10 cellular contexts compared by ENCODE assay signal in genomic region chr12:95805864-95806669, GRCh38. TPM values are rescaled to one million over a fixed set of nuclear protein-coding genes. Genes with fewer than 3 reads are reported as not detected.
DNase-seq lines count a peak whose midpoint lies in the region; ATAC-seq and FAIRE-seq lines count a peak whose summit lies in the region.
"Had no signal": no experiment of that assay in that cellular context is flagged by ENCODE, and none has a peak within 500 bp of the region (broad histone marks: within the 10 kb centered on the region; RNA-seq: fewer than 3 reads in every experiment).

No MANE protein-coding gene starts in this region.

- peak; percentile 65 for FAIRE-seq in RCC 7860 (lab: Jason Lieb, UNC)
- FAIRE-seq: GM12878 had no signal

- H3K27ac ChIP-seq in esophagus (ENCODE audit: low read depth in 2 of 2, low read length in 1 of 2) = peak overlapping the region; percentile 42 to 74

- H3K36me3 ChIP-seq in esophagus (ENCODE audit: control insufficient read depth in 2 of 2, insufficient read depth in 2 of 2, low read length in 1 of 2) = no peaks in the 10 kb centered on the region

- in situ Hi-C loops in Caki2 (cut with HindIII; ENCODE audit: low pct_unique_long_range_greater_than_20kb, low sequenced_read_pairs) = no loop called here

- no peak for ATAC-seq in GM21528 (IDR thresholded peaks at IDR 0.05; ENCODE audit: low FRiP score, unreplicated experiment)
- ATAC-seq: GM12878 had no signal

- H3K4me1 ChIP-seq in esophagus (ENCODE audit: control insufficient read depth in 2 of 2, insufficient read depth in 2 of 2, low read length in 1 of 2) = no peaks in the 10 kb centered on the region

- WGBS in esophagus, 2 donors = 38 to 39% methylated on average over 5 of the region's 5 CpGs

- H3K4me3 ChIP-seq in esophagus (ENCODE audit: low read depth in 1 of 2, low read length in 2 of 2) = no peak overlapping the region
- H3K4me3 ChIP-seq: GM12878 had no signal

- DNase-seq in Caki2 (ENCODE audit: low read depth) (peak; percentile 95), RCC 7860 (ENCODE audit: low spot score) (peak; percentile 88), non-pigmented ciliary epithelial cell (ENCODE audit: low read depth) (peak; percentile 92), GF-D8 (lab: John Stamatoyannopoulos, UW) (no peak), NCI-H1048 (lab: John Stamatoyannopoulos, UW) (no peak)
- DNase-seq in activated CD4-positive, alpha-beta T cell treated with anti-CD3 and anti-CD28 coated beads for 1 hour = no peak
- DNase-seq: NCI-H748 treated with DMSO at 0.1 percent for 48 hours had no signal

- no peaks in the 10 kb centered on the region for H3K9me3 ChIP-seq in esophagus (ENCODE audit: control insufficient read depth in 2 of 2, insufficient read depth in 1 of 2, low read depth in 1 of 2, low read length in 1 of 2)

- H3K27me3 ChIP-seq in esophagus (ENCODE audit: control insufficient read depth in 1 of 2, insufficient read depth in 2 of 2, low read length in 2 of 2) = no peaks in the 10 kb centered on the region

RNA-seq across cellular contexts. Expression of gene NTN4, which starts 15.5 kb away (rescaled TPM):
- total RNA-seq in Caki2 (2014; rRNA removed; shearing (Covaris generic); ENCODE audit: low replicate concordance) = 70.3 and 91.7 TPM in 2 replicates
- polyA plus RNA-seq in esophagus = 1 to 10 TPM; 3.8 to 6.2 TPM
- polyA plus RNA-seq: GM12878 had no signal

RNA-seq across cellular contexts. Expression of gene SNRPF, which starts 52.7 kb away (rescaled TPM):
- total RNA-seq in Caki2 (2014; rRNA removed; shearing (Covaris generic); ENCODE audit: low replicate concordance) = 5.6 and 6.7 TPM in 2 replicates
- polyA plus RNA-seq in esophagus = 100 to 1,000 TPM in 1 of 2 donors, 10 to 100 TPM in 1; 43.4 to 100 TPM

Comparison
In these comparisons a context has a peak if more than half of its experiments do, and no peak if none do; other contexts are left out.
1. DNase-seq: peak in Caki2 (single experiment), RCC 7860 (single experiment) and non-pigmented ciliary epithelial cell (single experiment); none in GF-D8 (single experiment), activated CD4-positive, alpha-beta T cell treated with anti-CD3 and anti-CD28 coated beads for 1 hour (single experiment) and NCI-H1048 (single experiment).